2 cellular contexts compared by ENCODE assay signal in genomic region chr6:145254649-145255401, GRCh38.
TF ChIP-seq lines count a peak whose summit lies in the region.

No MANE protein-coding gene starts in this region.

TF ChIP-seq in HepG2, 621 proteins besides CTCF, POLR2A, EP300 and RAD21:
- TF ChIP-seq BRCA1 (CRISPR knock-in tag; IDR thresholded peaks at IDR 0.05) = no peak
- TF ChIP-seq ERF (CRISPR knock-in tag; IDR thresholded peaks at IDR 0.05) = no peak
- 0 out of 2 replicates have a peak, but pooled peaks have one; percentile 20 for TF ChIP-seq ZNF788 (CRISPR knock-in tag; IDR thresholded peaks at IDR 0.05; ENCODE audit: borderline replicate concordance)

TF ChIP-seq in H1, 55 proteins besides CTCF, POLR2A, EP300 and RAD21:
- TF ChIP-seq SUZ12 (IDR thresholded peaks at IDR 0.05; ENCODE audit: low read length) = no peak
- no peak for TF ChIP-seq ASH2L (IDR thresholded peaks at IDR 0.05; ENCODE audit: low read length)
- TF ChIP-seq TEAD4 (IDR thresholded peaks at IDR 0.05; ENCODE audit: low read depth, low read length) = peak; percentile 90
- TF ChIP-seq CHD7 (IDR thresholded peaks at IDR 0.05; ENCODE audit: insufficient replicate concordance, low read length) = no peak
- TF ChIP-seq SP2 (IDR thresholded peaks at IDR 0.05; ENCODE audit: low read length) = no peak
